ENCODE assay signal across 1 cellular context in the genomic region with DNA sequence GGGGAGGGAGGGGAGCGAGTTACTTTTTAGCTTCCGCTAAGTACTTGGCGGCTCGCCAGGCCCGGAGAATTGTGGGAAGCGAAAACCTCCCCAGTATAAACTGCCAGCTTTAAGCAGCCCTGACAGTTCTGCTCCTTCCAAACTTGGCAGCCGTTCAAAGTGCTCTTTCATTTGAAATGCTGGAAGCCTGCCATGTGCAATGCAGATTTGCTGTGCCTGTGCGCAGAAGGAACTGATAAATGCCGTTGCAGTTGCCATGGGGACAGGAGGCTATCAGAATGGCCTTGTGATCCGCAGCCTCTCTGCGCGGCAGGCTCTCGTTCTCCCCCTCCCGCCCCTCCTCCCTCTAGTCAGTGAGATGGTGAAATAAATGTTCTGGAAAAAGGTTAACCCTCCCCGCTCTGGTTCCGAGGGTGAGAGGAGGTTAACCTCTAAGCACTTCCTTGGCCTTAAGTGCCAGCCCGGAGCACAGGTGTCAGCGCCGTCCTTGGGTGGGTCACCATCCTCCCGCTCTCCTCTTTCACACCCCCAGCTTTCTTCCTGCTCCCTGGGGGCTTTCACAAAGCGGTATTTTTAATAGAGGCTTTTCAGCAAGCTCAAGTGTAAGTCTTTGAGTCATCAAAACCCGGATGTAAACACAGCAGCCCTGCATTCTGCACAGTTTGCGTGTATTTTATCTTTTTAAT.
TF ChIP-seq lines count a peak whose summit lies in the region.

No MANE protein-coding gene starts in this region.

TF ChIP-seq in GM23338, 12 proteins besides CTCF, POLR2A, EP300 and RAD21 (continued from another document):
- TF ChIP-seq ZNF462 (CRISPR knock-in tag; IDR thresholded peaks at IDR 0.05) (no peak), REST (IDR thresholded peaks at IDR 0.05; ENCODE audit: unreplicated experiment) (no peak), JUNB (IDR thresholded peaks at IDR 0.05; ENCODE audit: unreplicated experiment) (no peak), POLR2AphosphoS5 (IDR thresholded peaks at IDR 0.05; ENCODE audit: low read depth) (no peak), ZNF331 (CRISPR knock-in tag; IDR thresholded peaks at IDR 0.05; ENCODE audit: low read depth) (no peak), ZNF114 (CRISPR knock-in tag; IDR thresholded peaks at IDR 0.05) (no peak), EZH2 (IDR thresholded peaks at IDR 0.05; ENCODE audit: low read depth, unreplicated experiment) (no peak), EZH2phosphoT487 (IDR thresholded peaks at IDR 0.05; ENCODE audit: unreplicated experiment) (no peak), ETS1 (IDR thresholded peaks at IDR 0.05) (no peak)
